8 cellular contexts compared by ENCODE assay signal in genomic region chr11:33828604-33829429, GRCh38. TPM values are rescaled to one million over a fixed set of nuclear protein-coding genes. Genes with fewer than 3 reads are reported as not detected.
DNase-seq lines count a peak whose midpoint lies in the region; ATAC-seq, FAIRE-seq and TF ChIP-seq lines count a peak whose summit lies in the region.

No MANE protein-coding gene starts in this region.

- peak overlapping the region; percentile 98 for H3K4me2 ChIP-seq in A549

- no peak overlapping the region for H3K27ac Mint-ChIP-seq in HFFc6

- peak overlapping the region in 1 of 2 donors; percentile 46 for H3K9ac ChIP-seq in mucosa of rectum (ENCODE audit: low read depth in 1 of 2, low read length in 2 of 2)

- no peaks in the 10 kb centered on the region for H3K9me3 ChIP-seq in A549
- H3K9me3 ChIP-seq in mucosa of rectum (ENCODE audit: control insufficient read depth in 2 of 2, low read length in 2 of 2), result no peaks in the 10 kb centered on the region
- no peaks in the 10 kb centered on the region for H3K9me3 ChIP-seq in adrenal gland (replicated peaks in 1 of 3)

- TF ChIP-seq EP300 in A549 (IDR thresholded peaks at IDR 0.05), result no peak

- H3K27me3 Mint-ChIP-seq in HFFc6 (ENCODE audit: insufficient read depth), result peaks cover 27% of the 10 kb centered on the region

- ATAC-seq in A549 (peak; percentile 54 to 78; a peak in 5 of 6 replicates), GM19395 (IDR thresholded peaks at IDR 0.05; ENCODE audit: unreplicated experiment) (no peak)

- TF ChIP-seq CTCF in A549 (IDR thresholded peaks at IDR 0.05), result no peak
- no peak for TF ChIP-seq CTCF in HFFc6 (IDR thresholded peaks at IDR 0.05)
- TF ChIP-seq CTCF in adrenal gland (IDR thresholded peaks at IDR 0.05), result no peak

- peak overlapping the region; percentile 91 for H3K4me3 Mint-ChIP-seq in HFFc6

- POLR2A ChIA-PET in A549 (lab: Yijun Ruan, JAX), result interaction anchor here (0.6 kb wide), 1 partner anchor 128 kb away, joined by 3 read pairs; no protein-coding TSS in a partner anchor

- H3K9me3 Mint-ChIP-seq in HFFc6, result no peaks in the 10 kb centered on the region

- peak overlapping the region; percentile 38 to 75; a peak in 5 of 6 replicates for H3K27ac ChIP-seq in A549
- no peak overlapping the region for H3K27ac ChIP-seq in mucosa of rectum (ENCODE audit: low read depth in 2 of 2, low read length in 2 of 2)
- no peak overlapping the region for H3K27ac ChIP-seq in adrenal gland

- no peak for FAIRE-seq in A549 (lab: Jason Lieb, UNC)

- intact Hi-C loops in adrenal gland (cut with DNase I), result no loop called here

- no peaks in the 10 kb centered on the region for H3K36me3 Mint-ChIP-seq in HFFc6 (ENCODE audit: low read depth)

- WGBS in A549 (ENCODE audit: missing lambda C conversion rate), result 63% methylated on average over 26 of the region's 56 CpGs
- 12 to 18% (median 14%) methylated on average over 25 to 56 of the region's 56 CpGs for WGBS in adrenal gland, 4 donors

- H3K4me1 ChIP-seq in A549 (no peaks in the 10 kb centered on the region), mucosa of rectum (ENCODE audit: control insufficient read depth in 2 of 2, insufficient read depth in 2 of 2, low read length in 2 of 2) (peaks cover 0 to 6% of the 10 kb centered on the region in 2 donors), adrenal gland (replicated peaks in 1 of 2) (peaks cover 7 to 8% of the 10 kb centered on the region in 2 donors)

- no peak for TF ChIP-seq POLR2A in A549 (IDR thresholded peaks at IDR 0.05; ENCODE audit: low read length)
- TF ChIP-seq POLR2A in adrenal gland (IDR thresholded peaks at IDR 0.05), result no peak

- H3K4me3 ChIP-seq in A549 (peak overlapping the region; percentile 49), mucosa of rectum (ENCODE audit: low read length in 2 of 2) (peak overlapping the region; percentile 20 to 44), adrenal gland (peak overlapping the region in 2 of 4 donors; percentile 14 to 59)

- H3K4me1 Mint-ChIP-seq in HFFc6 (ENCODE audit: low read depth), result peaks cover 18% of the 10 kb centered on the region

- H3K36me3 ChIP-seq in mucosa of rectum (ENCODE audit: control insufficient read depth in 2 of 2, insufficient read depth in 2 of 2, low read length in 2 of 2) (no peaks in the 10 kb centered on the region), adrenal gland (replicated peaks in 1 of 2) (no peaks in the 10 kb centered on the region)

- no peak for TF ChIP-seq RAD21 in A549 (conservative IDR thresholded peaks at IDR 0.05 in 1 of 2, IDR thresholded peaks at IDR 0.05 in 1 of 2)

- CTCF ChIA-PET in A549 (lab: Yijun Ruan, JAX), result interaction anchor here (0.6 to 12.0 kb wide), 36 partner anchors 11 to 669 kb away, joined by 3 to 239 read pairs (median 4); partner anchors contain the start of gene ABTB2

- H3K27me3 ChIP-seq in mucosa of rectum (ENCODE audit: control insufficient read depth in 2 of 2, insufficient read depth in 2 of 2, low read length in 2 of 2), result peaks cover 23 to 24% of the 10 kb centered on the region in 2 donors
- H3K27me3 ChIP-seq in adrenal gland, result peaks cover 24% of the 10 kb centered on the region

- DNase-seq in A549 (ENCODE audit: low read depth in 1 of 2, low spot score in 1 of 2), result peak in 1 of 2 experiments; percentile 33
- no peak for DNase-seq in HFFc6
- peak; percentile 60 for DNase-seq in ecto neural progenitor cell (ENCODE audit: low spot score)
- no peak for DNase-seq in adrenal gland
- DNase-seq in COLO668 (lab: John Stamatoyannopoulos, UW; ENCODE audit: unreplicated experiment), result no peak
- no peak for DNase-seq in NCI-H446 treated with DMSO at 0.1 percent for 48 hours (lab: John Stamatoyannopoulos, UW)

TF ChIP-seq in A549, 52 proteins besides CTCF, POLR2A, EP300 and RAD21:
- TF ChIP-seq ZNF302 (CRISPR knock-in tag; IDR thresholded peaks at IDR 0.05), result no peak
- TF ChIP-seq MYC (IDR thresholded peaks at IDR 0.05; ENCODE audit: borderline replicate concordance, low read length), result no peak
- no peak for TF ChIP-seq TP53 (CRISPR knock-in tag; IDR thresholded peaks at IDR 0.05)
- no peak for TF ChIP-seq MAZ (IDR thresholded peaks at IDR 0.05; ENCODE audit: borderline replicate concordance, low read depth, low read length)
TF ChIP-seq in A549: peak in this region for 0.

RNA-seq across cellular contexts. Expression of gene FBXO3, which starts 54.5 kb away (rescaled TPM):
- 38.1 and 42.6 TPM in 2 replicates for polyA plus RNA-seq in A549 (2011; rRNA removed)
- polyA plus RNA-seq in A549 (2012; cell fraction: cytosol; rRNA removed), result 11.2 and 14.2 TPM in 2 replicates
- 6.9 and 10.0 TPM in 2 replicates for polyA plus RNA-seq in A549 (2012; cell fraction: nucleus; rRNA removed)
- 21.1 to 23.0 TPM (median 22.5 TPM) in 3 replicates for polyA plus RNA-seq in A549 (2017; fragmentation: RNase III; extraction: RNeasy Plus Mini Kit Qiagen cat#74134 plus additional on column Dnase treatment)
- polyA minus RNA-seq in A549 (2011; rRNA and poly(A)+ RNA removed), result 22.0 and 22.9 TPM in 2 replicates
- 10 to 100 TPM; 25.3 to 30.0 (median 27.3) TPM for total RNA-seq in HFFc6 (2021; fragmentation: NEBNext Ultra II Directional; extraction: Animal tissue kit (Norgen Biotek cat#: 25700))
- 10 to 100 TPM; 25.0 to 45.4 (median 39.3) TPM for total RNA-seq in adrenal gland
- 10 to 100 TPM; 20.7 to 54.7 (median 21.6) TPM for polyA plus RNA-seq in adrenal gland

Comparison
In these comparisons a context has a peak if more than half of its experiments do, and no peak if none do; other contexts are left out.
1. H3K27ac ChIP-seq: peak in A549 (2 of 2); none in mucosa of rectum (0 of 2) and adrenal gland (0 of 5).